Comparison of ENCODE assay signal across 28 cellular contexts in the genomic region with DNA sequence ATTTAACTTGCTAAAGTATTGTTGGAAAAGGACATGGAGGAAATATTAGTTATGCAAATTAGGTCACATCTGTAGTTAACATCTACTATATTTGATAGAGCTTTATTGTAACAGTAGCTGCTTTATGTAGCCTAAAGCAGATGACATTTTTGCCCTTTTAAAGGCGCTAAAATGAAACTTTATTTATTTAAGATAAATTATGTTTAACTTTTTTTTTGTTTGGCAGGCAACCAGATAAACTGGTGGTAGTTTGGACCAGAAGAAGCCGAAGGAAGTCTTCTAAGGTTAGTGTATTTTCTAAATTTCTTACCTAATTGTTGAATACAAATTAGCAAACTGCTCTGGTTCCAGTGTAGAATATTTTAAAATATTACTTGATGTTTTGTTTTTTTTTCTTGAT.
"Had no signal": no experiment of that assay in that cellular context is flagged by ENCODE, and none has a peak within 500 bp of the region (broad histone marks: within the 10 kb centered on the region; RNA-seq: fewer than 3 reads in every experiment).

No MANE protein-coding gene starts in this region.

- DNase-seq: colonic mucosa; cortex of kidney; effector CD8-positive, alpha-beta T cell; effector memory CD8-positive, alpha-beta T cell; endodermal cell; erythroblast; esophagus squamous epithelium; foreskin fibroblast; foreskin melanocyte; gastrocnemius medialis; glutamatergic neuron; head of caudate nucleus; heart right ventricle; hippocampal formation; islet precursor cell; kidney; kidney glomerular epithelial cell; left lung; left ventricle myocardium superior; lower lobe of right lung; mesenchymal stem cell; mucosa of descending colon; naive B cell had no signal

- FAIRE-seq: endometrium, kidney had no signal

- ATAC-seq: effector memory CD8-positive, alpha-beta T cell; esophagus mucosa; gastrocnemius medialis; heart right ventricle; left lung; left ventricle myocardium superior; lower lobe of right lung; mucosa of descending colon had no signal

- H3K4me3 ChIP-seq: colonic mucosa, esophagus squamous epithelium, gastrocnemius medialis, heart right ventricle, left lung, lower lobe of right lung, mucosa of descending colon had no signal

- H3K4me1 ChIP-seq: colonic mucosa, gastrocnemius medialis, heart right ventricle, left lung, lower lobe of right lung had no signal

- H3K4me3 Mint-ChIP-seq: dendritic cell treated with granulocyte-macrophage colony-stimulating factor and Interleukin-4, amounts not matched to agents 40 ng/mL and 50 ng/mL, for 4 days; effector memory CD8-positive, alpha-beta T cell; endodermal cell; mesothelial cell of epicardium; naive B cell had no signal

- H3K9me3 Mint-ChIP-seq: effector memory CD8-positive, alpha-beta T cell had no signal

- H3K27ac Mint-ChIP-seq: dendritic cell treated with granulocyte-macrophage colony-stimulating factor and Interleukin-4, amounts not matched to agents 40 ng/mL and 50 ng/mL, for 4 days; effector memory CD8-positive, alpha-beta T cell; endodermal cell; mesothelial cell of epicardium had no signal

- H3K4me1 Mint-ChIP-seq: endodermal cell had no signal

- H3K27ac ChIP-seq: colonic mucosa, epithelial cell of prostate, esophagus squamous epithelium, gastrocnemius medialis, heart right ventricle, left lung, lower lobe of right lung had no signal

- H3K9me3 ChIP-seq: colonic mucosa, esophagus squamous epithelium, gastrocnemius medialis, lower lobe of right lung, mucosa of descending colon had no signal

- H3K36me3 ChIP-seq: colonic mucosa, gastrocnemius medialis, lower lobe of right lung had no signal

- H3K27me3 ChIP-seq: colonic mucosa, esophagus squamous epithelium, gastrocnemius medialis, heart right ventricle, left lung had no signal

- H3K27me3 Mint-ChIP-seq: dendritic cell treated with granulocyte-macrophage colony-stimulating factor and Interleukin-4, amounts not matched to agents 40 ng/mL and 50 ng/mL, for 4 days; effector memory CD8-positive, alpha-beta T cell; naive B cell had no signal
